ENCODE assay signal across 1 cellular context in the genomic region with DNA sequence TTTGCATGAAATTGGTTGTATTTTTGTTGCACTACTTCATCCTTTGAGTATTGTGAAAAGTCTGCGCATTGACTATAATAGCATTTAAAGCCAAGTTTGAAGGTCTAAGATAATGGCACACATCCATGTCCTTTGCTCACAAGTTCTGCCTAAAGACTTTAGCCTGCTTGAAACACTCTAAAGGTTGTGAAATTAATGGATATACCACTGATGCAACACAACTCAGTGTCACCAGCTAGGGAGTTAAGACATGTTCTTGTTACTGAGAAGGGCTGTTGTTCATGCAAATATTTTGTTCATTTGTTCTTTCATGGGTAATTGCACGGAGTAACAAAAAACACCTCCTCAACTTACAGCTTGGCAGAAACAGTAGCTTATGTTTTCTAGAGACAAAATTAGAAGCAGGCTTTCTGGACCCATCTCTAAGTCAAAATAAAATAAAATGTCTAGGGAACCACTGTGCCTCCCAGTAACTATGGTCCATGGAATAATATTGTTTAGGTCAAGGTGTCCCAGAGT.
TF ChIP-seq lines count a peak whose summit lies in the region.

No MANE protein-coding gene starts in this region.

TF ChIP-seq in HepG2, 621 proteins besides CTCF, POLR2A, EP300 and RAD21 (continued from another document):
- TF ChIP-seq, protein P1, sequence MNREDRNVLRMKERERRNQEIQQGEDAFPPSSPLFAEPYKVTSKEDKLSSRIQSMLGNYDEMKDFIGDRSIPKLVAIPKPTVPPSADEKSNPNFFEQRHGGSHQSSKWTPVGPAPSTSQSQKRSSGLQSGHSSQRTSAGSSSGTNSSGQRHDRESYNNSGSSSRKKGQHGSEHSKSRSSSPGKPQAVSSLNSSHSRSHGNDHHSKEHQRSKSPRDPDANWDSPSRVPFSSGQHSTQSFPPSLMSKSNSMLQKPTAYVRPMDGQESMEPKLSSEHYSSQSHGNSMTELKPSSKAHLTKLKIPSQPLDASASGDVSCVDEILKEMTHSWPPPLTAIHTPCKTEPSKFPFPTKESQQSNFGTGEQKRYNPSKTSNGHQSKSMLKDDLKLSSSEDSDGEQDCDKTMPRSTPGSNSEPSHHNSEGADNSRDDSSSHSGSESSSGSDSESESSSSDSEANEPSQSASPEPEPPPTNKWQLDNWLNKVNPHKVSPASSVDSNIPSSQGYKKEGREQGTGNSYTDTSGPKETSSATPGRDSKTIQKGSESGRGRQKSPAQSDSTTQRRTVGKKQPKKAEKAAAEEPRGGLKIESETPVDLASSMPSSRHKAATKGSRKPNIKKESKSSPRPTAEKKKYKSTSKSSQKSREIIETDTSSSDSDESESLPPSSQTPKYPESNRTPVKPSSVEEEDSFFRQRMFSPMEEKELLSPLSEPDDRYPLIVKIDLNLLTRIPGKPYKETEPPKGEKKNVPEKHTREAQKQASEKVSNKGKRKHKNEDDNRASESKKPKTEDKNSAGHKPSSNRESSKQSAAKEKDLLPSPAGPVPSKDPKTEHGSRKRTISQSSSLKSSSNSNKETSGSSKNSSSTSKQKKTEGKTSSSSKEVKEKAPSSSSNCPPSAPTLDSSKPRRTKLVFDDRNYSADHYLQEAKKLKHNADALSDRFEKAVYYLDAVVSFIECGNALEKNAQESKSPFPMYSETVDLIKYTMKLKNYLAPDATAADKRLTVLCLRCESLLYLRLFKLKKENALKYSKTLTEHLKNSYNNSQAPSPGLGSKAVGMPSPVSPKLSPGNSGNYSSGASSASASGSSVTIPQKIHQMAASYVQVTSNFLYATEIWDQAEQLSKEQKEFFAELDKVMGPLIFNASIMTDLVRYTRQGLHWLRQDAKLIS (CRISPR knock-in tag; IDR thresholded peaks at IDR 0.05): no peak
